1 cellular context compared by ENCODE assay signal in genomic region chr6:111011360-111012142, GRCh38.
TF ChIP-seq lines count a peak whose summit lies in the region.

No MANE protein-coding gene starts in this region.

TF ChIP-seq in GM23338, 12 proteins besides CTCF, POLR2A, EP300 and RAD21 (continued from another document):
- TF ChIP-seq ZNF462 (CRISPR knock-in tag; IDR thresholded peaks at IDR 0.05): no peak
- TF ChIP-seq ZNF331 (CRISPR knock-in tag; IDR thresholded peaks at IDR 0.05; ENCODE audit: low read depth): no peak
- no peak for TF ChIP-seq JUNB (IDR thresholded peaks at IDR 0.05; ENCODE audit: unreplicated experiment)
- TF ChIP-seq EZH2 (IDR thresholded peaks at IDR 0.05; ENCODE audit: low read depth, unreplicated experiment): no peak
- TF ChIP-seq, protein P1, sequence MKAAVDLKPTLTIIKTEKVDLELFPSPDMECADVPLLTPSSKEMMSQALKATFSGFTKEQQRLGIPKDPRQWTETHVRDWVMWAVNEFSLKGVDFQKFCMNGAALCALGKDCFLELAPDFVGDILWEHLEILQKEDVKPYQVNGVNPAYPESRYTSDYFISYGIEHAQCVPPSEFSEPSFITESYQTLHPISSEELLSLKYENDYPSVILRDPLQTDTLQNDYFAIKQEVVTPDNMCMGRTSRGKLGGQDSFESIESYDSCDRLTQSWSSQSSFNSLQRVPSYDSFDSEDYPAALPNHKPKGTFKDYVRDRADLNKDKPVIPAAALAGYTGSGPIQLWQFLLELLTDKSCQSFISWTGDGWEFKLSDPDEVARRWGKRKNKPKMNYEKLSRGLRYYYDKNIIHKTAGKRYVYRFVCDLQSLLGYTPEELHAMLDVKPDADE (IDR thresholded peaks at IDR 0.05): no peak
- TF ChIP-seq POLR2AphosphoS5 (IDR thresholded peaks at IDR 0.05; ENCODE audit: low read depth): no peak
- TF ChIP-seq CREB1 (CRISPR knock-in tag; IDR thresholded peaks at IDR 0.05; ENCODE audit: low read depth): no peak
- TF ChIP-seq, protein P2, sequence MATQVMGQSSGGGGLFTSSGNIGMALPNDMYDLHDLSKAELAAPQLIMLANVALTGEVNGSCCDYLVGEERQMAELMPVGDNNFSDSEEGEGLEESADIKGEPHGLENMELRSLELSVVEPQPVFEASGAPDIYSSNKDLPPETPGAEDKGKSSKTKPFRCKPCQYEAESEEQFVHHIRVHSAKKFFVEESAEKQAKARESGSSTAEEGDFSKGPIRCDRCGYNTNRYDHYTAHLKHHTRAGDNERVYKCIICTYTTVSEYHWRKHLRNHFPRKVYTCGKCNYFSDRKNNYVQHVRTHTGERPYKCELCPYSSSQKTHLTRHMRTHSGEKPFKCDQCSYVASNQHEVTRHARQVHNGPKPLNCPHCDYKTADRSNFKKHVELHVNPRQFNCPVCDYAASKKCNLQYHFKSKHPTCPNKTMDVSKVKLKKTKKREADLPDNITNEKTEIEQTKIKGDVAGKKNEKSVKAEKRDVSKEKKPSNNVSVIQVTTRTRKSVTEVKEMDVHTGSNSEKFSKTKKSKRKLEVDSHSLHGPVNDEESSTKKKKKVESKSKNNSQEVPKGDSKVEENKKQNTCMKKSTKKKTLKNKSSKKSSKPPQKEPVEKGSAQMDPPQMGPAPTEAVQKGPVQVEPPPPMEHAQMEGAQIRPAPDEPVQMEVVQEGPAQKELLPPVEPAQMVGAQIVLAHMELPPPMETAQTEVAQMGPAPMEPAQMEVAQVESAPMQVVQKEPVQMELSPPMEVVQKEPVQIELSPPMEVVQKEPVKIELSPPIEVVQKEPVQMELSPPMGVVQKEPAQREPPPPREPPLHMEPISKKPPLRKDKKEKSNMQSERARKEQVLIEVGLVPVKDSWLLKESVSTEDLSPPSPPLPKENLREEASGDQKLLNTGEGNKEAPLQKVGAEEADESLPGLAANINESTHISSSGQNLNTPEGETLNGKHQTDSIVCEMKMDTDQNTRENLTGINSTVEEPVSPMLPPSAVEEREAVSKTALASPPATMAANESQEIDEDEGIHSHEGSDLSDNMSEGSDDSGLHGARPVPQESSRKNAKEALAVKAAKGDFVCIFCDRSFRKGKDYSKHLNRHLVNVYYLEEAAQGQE (IDR thresholded peaks at IDR 0.05; ENCODE audit: unreplicated experiment): no peak
- TF ChIP-seq EZH2phosphoT487 (IDR thresholded peaks at IDR 0.05; ENCODE audit: unreplicated experiment): no peak
- no peak for TF ChIP-seq ZNF114 (CRISPR knock-in tag; IDR thresholded peaks at IDR 0.05)
